ENCODE assay signal across 1 cellular context in the genomic region with DNA sequence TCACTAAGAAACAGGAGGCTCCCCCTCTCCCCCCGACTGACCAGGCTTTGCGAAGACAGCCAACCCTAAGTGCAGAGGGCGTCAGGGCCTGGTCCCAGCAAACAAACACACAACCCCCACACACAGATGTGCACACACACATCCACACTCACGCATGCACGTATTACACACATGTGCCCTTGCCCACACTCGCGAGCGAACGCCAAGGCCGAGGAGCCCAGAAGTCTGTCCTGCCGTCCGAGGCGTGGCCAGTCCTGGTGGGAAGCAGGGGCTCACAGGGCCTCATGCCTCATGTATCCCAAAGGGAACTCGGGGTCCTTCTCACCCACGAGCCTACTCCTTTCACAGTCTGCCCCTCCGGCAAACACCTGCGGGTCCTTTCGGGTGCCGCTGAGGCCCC.
TF ChIP-seq lines count a peak whose summit lies in the region.

No MANE protein-coding gene starts in this region.

TF ChIP-seq in SK-N-SH treated with all-trans-retinoic acid at 6 μM for 48 hours, 23 proteins besides CTCF, POLR2A, EP300 and RAD21 (continued from another document):
- TF ChIP-seq, protein P1, sequence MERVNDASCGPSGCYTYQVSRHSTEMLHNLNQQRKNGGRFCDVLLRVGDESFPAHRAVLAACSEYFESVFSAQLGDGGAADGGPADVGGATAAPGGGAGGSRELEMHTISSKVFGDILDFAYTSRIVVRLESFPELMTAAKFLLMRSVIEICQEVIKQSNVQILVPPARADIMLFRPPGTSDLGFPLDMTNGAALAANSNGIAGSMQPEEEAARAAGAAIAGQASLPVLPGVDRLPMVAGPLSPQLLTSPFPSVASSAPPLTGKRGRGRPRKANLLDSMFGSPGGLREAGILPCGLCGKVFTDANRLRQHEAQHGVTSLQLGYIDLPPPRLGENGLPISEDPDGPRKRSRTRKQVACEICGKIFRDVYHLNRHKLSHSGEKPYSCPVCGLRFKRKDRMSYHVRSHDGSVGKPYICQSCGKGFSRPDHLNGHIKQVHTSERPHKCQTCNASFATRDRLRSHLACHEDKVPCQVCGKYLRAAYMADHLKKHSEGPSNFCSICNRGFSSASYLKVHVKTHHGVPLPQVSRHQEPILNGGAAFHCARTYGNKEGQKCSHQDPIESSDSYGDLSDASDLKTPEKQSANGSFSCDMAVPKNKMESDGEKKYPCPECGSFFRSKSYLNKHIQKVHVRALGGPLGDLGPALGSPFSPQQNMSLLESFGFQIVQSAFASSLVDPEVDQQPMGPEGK (CRISPR knock-in tag; IDR thresholded peaks at IDR 0.05; ENCODE audit: borderline replicate concordance) = no peak
- TF ChIP-seq ZFP3 (CRISPR knock-in tag; IDR thresholded peaks at IDR 0.05) (no peak), RARB (CRISPR knock-in tag; IDR thresholded peaks at IDR 0.05) (no peak), ZNF70 (CRISPR knock-in tag; IDR thresholded peaks at IDR 0.05) (no peak), ZNF8 (CRISPR knock-in tag; IDR thresholded peaks at IDR 0.05) (no peak), TCF4 (CRISPR knock-in tag; IDR thresholded peaks at IDR 0.05; ENCODE audit: borderline replicate concordance) (no peak), PPARA (CRISPR knock-in tag; IDR thresholded peaks at IDR 0.05; ENCODE audit: borderline replicate concordance) (no peak)
TF ChIP-seq in SK-N-SH treated with all-trans-retinoic acid at 6 μM for 48 hours: peak in this region for 0.
